In the genomic region with DNA sequence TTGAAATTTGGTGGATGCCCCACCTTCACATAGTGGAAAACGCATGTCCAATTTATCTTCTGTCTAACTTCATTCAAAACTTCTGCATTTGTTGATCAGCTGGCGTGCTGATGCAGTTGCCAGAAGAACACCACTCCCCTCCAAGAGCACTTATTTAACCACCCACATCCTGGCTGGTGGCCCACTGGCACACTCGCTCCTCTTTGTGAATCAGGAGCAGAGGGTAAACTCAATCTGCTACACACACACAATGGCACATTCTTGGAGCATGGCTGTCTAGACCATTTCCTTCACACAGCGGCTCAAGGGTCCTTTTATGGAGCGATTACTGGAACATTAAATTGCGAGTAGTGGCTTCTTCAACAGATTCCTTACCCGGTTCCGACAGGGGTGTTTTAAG, we compare ENCODE assay signal across 16 cellular contexts. TPM values are rescaled to one million over a fixed set of nuclear protein-coding genes. Genes with fewer than 3 reads are reported as not detected.
DNase-seq lines count a peak whose midpoint lies in the region; ATAC-seq and TF ChIP-seq lines count a peak whose summit lies in the region.
"Had no signal": no experiment of that assay in that cellular context is flagged by ENCODE, and none has a peak within 500 bp of the region (broad histone marks: within the 10 kb centered on the region; RNA-seq: fewer than 3 reads in every experiment).

No MANE protein-coding gene starts in this region.

- H3K4me1 Mint-ChIP-seq in activated T-helper 1 cell treated with anti-CD3 and anti-CD28 coated beads, Interleukin-12 subunit alpha, Interleukin-12 subunit beta, Interleukin-2, Interleukin-4 antibody, amounts not matched to agents 30 ng/mL and 10 ng/mL and 1 ng/mL, durations not matched to agents 14 hours and 24 hours and 36 hours (ENCODE audit: low read depth) = no peaks in the 10 kb centered on the region
- H3K4me1 Mint-ChIP-seq: activated CD4-positive, alpha-beta memory T cell treated with anti-CD3 and anti-CD28 coated beads, Interleukin-2, amount 10 ng/mL, durations not matched to agents 7 days and 5 days had no signal

- H3K4me3 ChIP-seq in coronary artery = peak overlapping the region; percentile 9
- H3K4me3 ChIP-seq: esophagus squamous epithelium, mucosa of descending colon, prostate gland had no signal

- intact Hi-C loops in sciatic nerve (cut with DNase I) = no loop called here
- intact Hi-C loops in activated T-helper 1 cell treated with anti-CD3 and anti-CD28 coated beads, Interleukin-12 subunit alpha, Interleukin-12 subunit beta, Interleukin-2, Interleukin-4 antibody, amounts not matched to agents 30 ng/mL and 10 ng/mL and 1 ng/mL, durations not matched to agents 14 hours and 24 hours and 36 hours (cut with micrococcal nuclease) = no loop called here

- DNase-seq in EL = peak; percentile 2
- DNase-seq in NCI-H2029 treated with DMSO at 0.1 percent for 48 hours (lab: John Stamatoyannopoulos, UW) = peak; percentile 37
- no peak for DNase-seq in coronary artery (ENCODE audit: low spot score)
- no peak for DNase-seq in sciatic nerve (ENCODE audit: low spot score)
- DNase-seq in activated CD4-positive, alpha-beta T cell treated with anti-CD3 and anti-CD28 coated beads for 1 hour = no peak
- DNase-seq in stimulated activated CD4-positive, alpha-beta T cell treated with anti-CD3 and anti-CD28 coated beads, Interleukin-4, amount 100 ng/mL, for 24 hours = no peak
- no peak for DNase-seq in activated CD8-positive, alpha-beta memory T cell treated with anti-CD3 and anti-CD28 coated beads, Interleukin-2, amount 50 U/mL, for 48 hours
- no peak for DNase-seq in activated T-helper 1 cell treated with anti-CD3 and anti-CD28 coated beads, Interleukin-12 subunit alpha, Interleukin-12 subunit beta, Interleukin-2, Interleukin-4 antibody, amounts not matched to agents 30 ng/mL and 10 ng/mL and 1 ng/mL, durations not matched to agents 14 hours and 24 hours and 36 hours (ENCODE audit: low spot score)
- DNase-seq: activated CD4-positive, alpha-beta memory T cell treated with anti-CD3 and anti-CD28 coated beads, Interleukin-2, amount 10 ng/mL, durations not matched to agents 7 days and 5 days; activated naive CD4-positive, alpha-beta T cell; CD8-positive, alpha-beta T cell; esophagus squamous epithelium; mucosa of descending colon; NCI-H2227 treated with DMSO at 0.1 percent for 48 hours had no signal

- H3K27me3 Mint-ChIP-seq in activated T-helper 1 cell treated with anti-CD3 and anti-CD28 coated beads, Interleukin-12 subunit alpha, Interleukin-12 subunit beta, Interleukin-2, Interleukin-4 antibody, amounts not matched to agents 30 ng/mL and 10 ng/mL and 1 ng/mL, durations not matched to agents 14 hours and 24 hours and 36 hours (ENCODE audit: insufficient read depth) = no peaks in the 10 kb centered on the region

- no peak for TF ChIP-seq CTCF in coronary artery (IDR thresholded peaks at IDR 0.05)

- H3K27ac ChIP-seq in coronary artery = no peak overlapping the region
- H3K27ac ChIP-seq: esophagus squamous epithelium, prostate gland had no signal

- H3K36me3 Mint-ChIP-seq in activated T-helper 1 cell treated with anti-CD3 and anti-CD28 coated beads, Interleukin-12 subunit alpha, Interleukin-12 subunit beta, Interleukin-2, Interleukin-4 antibody, amounts not matched to agents 30 ng/mL and 10 ng/mL and 1 ng/mL, durations not matched to agents 14 hours and 24 hours and 36 hours (ENCODE audit: low read depth) = no peaks in the 10 kb centered on the region
- H3K36me3 Mint-ChIP-seq: CD8-positive, alpha-beta T cell had no signal

- H3K4me3 Mint-ChIP-seq in activated T-helper 1 cell treated with anti-CD3 and anti-CD28 coated beads, Interleukin-12 subunit alpha, Interleukin-12 subunit beta, Interleukin-2, Interleukin-4 antibody, amounts not matched to agents 30 ng/mL and 10 ng/mL and 1 ng/mL, durations not matched to agents 14 hours and 24 hours and 36 hours = no peak overlapping the region
- H3K4me3 Mint-ChIP-seq: activated CD4-positive, alpha-beta memory T cell treated with anti-CD3 and anti-CD28 coated beads, Interleukin-2, amount 10 ng/mL, durations not matched to agents 7 days and 5 days; CD8-positive, alpha-beta T cell; T-helper 2 cell treated with Interferon-gamma antibody and Interleukin-4, amounts not matched to agents 5 μg/mL and 100 μg/mL, for 36 hours had no signal

- no peak overlapping the region for H3K27ac Mint-ChIP-seq in activated T-helper 1 cell treated with anti-CD3 and anti-CD28 coated beads, Interleukin-12 subunit alpha, Interleukin-12 subunit beta, Interleukin-2, Interleukin-4 antibody, amounts not matched to agents 30 ng/mL and 10 ng/mL and 1 ng/mL, durations not matched to agents 14 hours and 24 hours and 36 hours
- H3K27ac Mint-ChIP-seq: activated CD4-positive, alpha-beta memory T cell treated with anti-CD3 and anti-CD28 coated beads, Interleukin-2, amount 10 ng/mL, durations not matched to agents 7 days and 5 days; CD8-positive, alpha-beta T cell; T-helper 2 cell treated with Interferon-gamma antibody and Interleukin-4, amounts not matched to agents 5 μg/mL and 100 μg/mL, for 36 hours had no signal

- H3K9me3 Mint-ChIP-seq in activated T-helper 1 cell treated with anti-CD3 and anti-CD28 coated beads, Interleukin-12 subunit alpha, Interleukin-12 subunit beta, Interleukin-2, Interleukin-4 antibody, amounts not matched to agents 30 ng/mL and 10 ng/mL and 1 ng/mL, durations not matched to agents 14 hours and 24 hours and 36 hours = no peaks in the 10 kb centered on the region
- H3K9me3 Mint-ChIP-seq: activated CD4-positive, alpha-beta memory T cell treated with anti-CD3 and anti-CD28 coated beads, Interleukin-2, amount 10 ng/mL, durations not matched to agents 7 days and 5 days; CD8-positive, alpha-beta T cell; T-helper 2 cell treated with Interferon-gamma antibody and Interleukin-4, amounts not matched to agents 5 μg/mL and 100 μg/mL, for 36 hours had no signal

- peak; percentile 38 for ATAC-seq in sciatic nerve
- ATAC-seq: CD8-positive, alpha-beta T cell; mucosa of descending colon had no signal

RNA-seq across cellular contexts. Expression of a gene that starts 55.1 kb away (rescaled TPM):
- total RNA-seq in sciatic nerve = 17.0 TPM
- total RNA-seq in activated T-helper 1 cell treated with anti-CD3 and anti-CD28 coated beads, Interleukin-12 subunit alpha, Interleukin-12 subunit beta, Interleukin-2, Interleukin-4 antibody, amounts not matched to agents 30 ng/mL and 10 ng/mL and 1 ng/mL, durations not matched to agents 14 hours and 24 hours and 36 hours = 4.7 and 6.1 TPM in 2 replicates

Comparison
In these comparisons a context has a peak if more than half of its experiments do, and no peak if none do; other contexts are left out.
1. DNase-seq: peak in EL (single experiment) and NCI-H2029 treated with DMSO at 0.1 percent for 48 hours (single experiment); none in coronary artery (single experiment), sciatic nerve (single experiment), activated CD4-positive, alpha-beta T cell treated with anti-CD3 and anti-CD28 coated beads for 1 hour (single experiment), stimulated activated CD4-positive, alpha-beta T cell treated with anti-CD3 and anti-CD28 coated beads, Interleukin-4, amount 100 ng/mL, for 24 hours (single experiment), activated CD8-positive, alpha-beta memory T cell treated with anti-CD3 and anti-CD28 coated beads, Interleukin-2, amount 50 U/mL, for 48 hours (single experiment) and activated T-helper 1 cell treated with anti-CD3 and anti-CD28 coated beads, Interleukin-12 subunit alpha, Interleukin-12 subunit beta, Interleukin-2, Interleukin-4 antibody, amounts not matched to agents 30 ng/mL and 10 ng/mL and 1 ng/mL, durations not matched to agents 14 hours and 24 hours and 36 hours (single experiment).